In genomic region chr3:18423401-18424212, GRCh38 we compare ENCODE assay signal across 8 cellular contexts. TPM values are rescaled to one million over a fixed set of nuclear protein-coding genes. Genes with fewer than 3 reads are reported as not detected.
DNase-seq lines count a peak whose midpoint lies in the region; ATAC-seq and TF ChIP-seq lines count a peak whose summit lies in the region.

No MANE protein-coding gene starts in this region.

- peak overlapping the region; percentile 91 for H3K4me3 Mint-ChIP-seq in CD8-positive, alpha-beta T cell

- no peaks in the 10 kb centered on the region for H3K27me3 ChIP-seq in CD8-positive, alpha-beta T cell (ENCODE audit: insufficient read depth, low read length)
- H3K27me3 ChIP-seq in Panc1 (ENCODE audit: control insufficient read depth, insufficient read depth, low read length) (peaks cover 12% of the 10 kb centered on the region), brain microvascular endothelial cell (replicated peaks) (no peaks in the 10 kb centered on the region), iPS-18a (ENCODE audit: control insufficient read depth, insufficient read depth, low read length) (peaks cover 12% of the 10 kb centered on the region)

- peak overlapping the region; percentile 69 for H3K9ac ChIP-seq in iPS-18a (ENCODE audit: low read length)

- peak overlapping the region; percentile 83 for H3K27ac ChIP-seq in CD8-positive, alpha-beta T cell (ENCODE audit: low read depth, low read length)
- H3K27ac ChIP-seq in Panc1 (ENCODE audit: low read length) (no peak overlapping the region), brain microvascular endothelial cell (no peak overlapping the region), iPS-18a (ENCODE audit: low read length) (no peak overlapping the region)

- H3K9me3 Mint-ChIP-seq in CD8-positive, alpha-beta T cell = no peaks in the 10 kb centered on the region

- peaks cover 48% of the 10 kb centered on the region for H3K36me3 Mint-ChIP-seq in CD8-positive, alpha-beta T cell

- CTCF ChIA-PET in CD8-positive, alpha-beta T cell (lab: Charles Lee) = interaction anchor here (0.6 to 1.4 kb wide), 8 partner anchors 8 to 335 kb away, joined by 3 to 4 read pairs (median 3); no protein-coding TSS in a partner anchor
- CTCF ChIA-PET in Panc1 (lab: Charles Lee) = no interaction called here

- H3K36me3 ChIP-seq in CD8-positive, alpha-beta T cell (ENCODE audit: insufficient read depth, low read length) = peaks cover 13% of the 10 kb centered on the region
- H3K36me3 ChIP-seq in Panc1 (ENCODE audit: control insufficient read depth, insufficient read depth, low read length) (no peaks in the 10 kb centered on the region), brain microvascular endothelial cell (replicated peaks) (no peaks in the 10 kb centered on the region), iPS-18a (ENCODE audit: control insufficient read depth, low read depth, low read length) (no peaks in the 10 kb centered on the region)

- peaks cover 76% of the 10 kb centered on the region for H3K4me1 Mint-ChIP-seq in CD8-positive, alpha-beta T cell (ENCODE audit: low read depth)

- no peaks in the 10 kb centered on the region for H3K9me3 ChIP-seq in CD8-positive, alpha-beta T cell (ENCODE audit: low read length)
- H3K9me3 ChIP-seq in Panc1 (ENCODE audit: control insufficient read depth, insufficient read depth, low read depth, low read length) (no peaks in the 10 kb centered on the region), iPS-18a (ENCODE audit: control insufficient read depth, low read depth, low read length) (no peaks in the 10 kb centered on the region)

- POLR2A ChIA-PET in CD8-positive, alpha-beta T cell (lab: Charles Lee) = interaction anchor here (0.5 to 3.2 kb wide), 12 partner anchors 9 to 561 kb away, joined by 3 to 35 read pairs (median 4); no protein-coding TSS in a partner anchor
- POLR2A ChIA-PET in Panc1 (lab: Charles Lee) = no interaction called here

- TF ChIP-seq CTCF in CD8-positive, alpha-beta T cell (IDR thresholded peaks at IDR 0.05) = no peak
- no peak for TF ChIP-seq CTCF in Panc1 (IDR thresholded peaks at IDR 0.05)
- no peak for TF ChIP-seq CTCF in brain microvascular endothelial cell (IDR thresholded peaks at IDR 0.05; ENCODE audit: low read depth, low read length, missing control alignments)
- TF ChIP-seq CTCF in retinal pigment epithelial cell (conservative IDR thresholded peaks at IDR 0.05; ENCODE audit: low read depth, low read length) = no peak

- ATAC-seq in CD8-positive, alpha-beta T cell = peak; percentile 18
- ATAC-seq in GM19043 (IDR thresholded peaks at IDR 0.05; ENCODE audit: low read depth, unreplicated experiment) (peak; percentile 74), HG03159 (IDR thresholded peaks at IDR 0.05; ENCODE audit: unreplicated experiment) (peak; percentile 75), Panc1 (no peak)

- BruUV-seq in Panc1 (replicated peaks; lab: Mats Ljungman, UMichigan) = no TSS peak

- in situ Hi-C loops in Panc1 (cut with HindIII; ENCODE audit: low pct_unique_long_range_greater_than_20kb, low sequenced_read_pairs) = no loop called here
- in situ Hi-C loops in brain microvascular endothelial cell (cut with HindIII; ENCODE audit: low pct_ligation_motif_present, low sequenced_read_pairs) = no loop called here

- DNase-seq in CD8-positive, alpha-beta T cell = peak in 5 of 7 experiments; percentile 19 to 64 (median 33)
- DNase-seq in Panc1 (ENCODE audit: low read depth, low spot score) (no peak), brain microvascular endothelial cell (peak; percentile 63), retinal pigment epithelial cell (ENCODE audit: low read depth) (no peak), NCI-H774 (lab: John Stamatoyannopoulos, UW) (no peak)

- H3K4me3 ChIP-seq in CD8-positive, alpha-beta T cell (ENCODE audit: low read depth, low read length) = peak overlapping the region; percentile 82
- H3K4me3 ChIP-seq in Panc1 (ENCODE audit: low read depth in 2 of 2, low read length in 2 of 2) = peak overlapping the region; percentile 45 to 49
- peak overlapping the region; percentile 75 for H3K4me3 ChIP-seq in brain microvascular endothelial cell (ENCODE audit: low read depth, low read length)
- H3K4me3 ChIP-seq in iPS-18a (ENCODE audit: low read length) = peak overlapping the region; percentile 76
- H3K4me3 ChIP-seq in retinal pigment epithelial cell (ENCODE audit: low read length) = peak overlapping the region; percentile 81

- peak overlapping the region; percentile 95 for H3K27ac Mint-ChIP-seq in CD8-positive, alpha-beta T cell

- no peaks in the 10 kb centered on the region for H3K27me3 Mint-ChIP-seq in CD8-positive, alpha-beta T cell (ENCODE audit: low read depth)

- intact Hi-C loops in CD8-positive, alpha-beta T cell (cut with DNase I, micrococcal nuclease) = loop anchor here (1.0 to 10.0 kb wide), 4 partner anchors 11 to 679 kb away; partner anchors contain the start of gene TBC1D5 (in 1 of the 2)
- intact Hi-C loops in Panc1 (cut with micrococcal nuclease; ENCODE audit: unreplicated experiment) = no loop called here

- H3K4me1 ChIP-seq in CD8-positive, alpha-beta T cell (ENCODE audit: insufficient read depth, low read length) = peaks cover 53% of the 10 kb centered on the region
- H3K4me1 ChIP-seq in Panc1 (ENCODE audit: control insufficient read depth, insufficient read depth, low read length) (peaks cover 2% of the 10 kb centered on the region), iPS-18a (ENCODE audit: control insufficient read depth, low read depth, low read length) (peaks cover 17% of the 10 kb centered on the region)

RNA-seq across cellular contexts. Expression of gene SATB1, which starts 1.5 kb away (rescaled TPM):
- 100 to 1,000 TPM; 333 to 346 TPM for total RNA-seq in CD8-positive, alpha-beta T cell
- 0.31 TPM for total RNA-seq in Panc1 (2021; ENCODE audit: unreplicated experiment)
- not detected for polyA plus RNA-seq in Panc1 (2012; ENCODE audit: insufficient read length)

Comparison
In these comparisons a context has a peak if more than half of its experiments do, and no peak if none do; other contexts are left out.
1. DNase-seq: peak in CD8-positive, alpha-beta T cell (5 of 7) and brain microvascular endothelial cell (single experiment); none in Panc1 (single experiment), retinal pigment epithelial cell (single experiment) and NCI-H774 (single experiment).
2. RNA of gene SATB1, which starts 1.5 kb away (total RNA-seq): 333 to 346 TPM in CD8-positive, alpha-beta T cell; 0.31 TPM in Panc1 (single experiment); every median in the first group is over 100 times any median in the second.
3. Peak in every context shown above with its lines, with median percentiles within 50 percentile points of each other: H3K4me3 ChIP-seq.